19 cellular contexts compared by ENCODE assay signal in the genomic region with DNA sequence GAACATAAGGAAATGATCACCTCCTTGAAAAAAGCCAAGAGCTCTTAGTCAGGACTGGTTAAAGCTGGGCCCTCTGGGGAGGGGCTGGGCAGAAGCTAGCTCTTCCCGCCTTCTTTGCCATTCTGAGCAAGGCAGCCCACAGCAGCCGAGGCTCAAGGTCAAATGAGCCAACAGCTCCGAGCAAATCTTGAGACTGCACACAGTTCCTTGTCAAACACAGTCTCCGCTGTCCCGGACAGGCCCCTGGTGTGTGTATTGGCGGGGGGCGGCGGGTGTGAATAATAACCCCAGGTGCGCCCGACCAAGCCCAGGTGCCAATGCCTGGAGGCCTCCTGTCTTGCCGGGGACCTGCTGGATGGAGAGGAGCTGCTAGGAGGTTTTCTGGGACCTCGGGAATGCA. TPM values are rescaled to one million over a fixed set of nuclear protein-coding genes. Genes with fewer than 3 reads are reported as not detected.
DNase-seq lines count a peak whose midpoint lies in the region; ATAC-seq, FAIRE-seq and TF ChIP-seq lines count a peak whose summit lies in the region.
"Had no signal": no experiment of that assay in that cellular context is flagged by ENCODE, and none has a peak within 500 bp of the region (broad histone marks: within the 10 kb centered on the region; RNA-seq: fewer than 3 reads in every experiment).

No MANE protein-coding gene starts in this region.

- no peak overlapping the region for H2BK120ac ChIP-seq in H1 (replicated peaks; ENCODE audit: low read depth, low read length)

- H2BK20ac ChIP-seq in H1 (ENCODE audit: low read length): no peak overlapping the region

- DNase-seq in A549 (ENCODE audit: low read depth in 1 of 2, low spot score in 1 of 2): no peak
- no peak for DNase-seq in H1 (ENCODE audit: low read depth in 1 of 2, low spot score in 2 of 2)
- no peak for DNase-seq in right lobe of liver
- no peak for DNase-seq in prostate gland (ENCODE audit: low spot score)
- no peak for DNase-seq in Caco-2
- DNase-seq in urothelium cell line (ENCODE audit: low spot score): no peak
- no peak for DNase-seq in amygdala (lab: John Stamatoyannopoulos, UW)
- no peak for DNase-seq in NCI-H2171 treated with DMSO at 0.1 percent for 48 hours (lab: John Stamatoyannopoulos, UW)
- DNase-seq: CD4-positive, CD25-positive, alpha-beta regulatory T cell; GF-D8; NCI-H1048; NCI-H146; NCI-H345; NCI-H526 treated with DMSO at 0.1 percent for 48 hours; OCI-M1 had no signal

- no peak overlapping the region for H4K91ac ChIP-seq in H1 (replicated peaks; ENCODE audit: insufficient read length, low read length)

- no peak for TF ChIP-seq POLR2A in A549 (IDR thresholded peaks at IDR 0.05; ENCODE audit: low read length)
- no peak for TF ChIP-seq POLR2A in H1 (IDR thresholded peaks at IDR 0.05; ENCODE audit: control extremely low read depth in 1 of 2, low read depth in 2 of 2, low read length in 2 of 2)
- TF ChIP-seq POLR2A in right lobe of liver (IDR thresholded peaks at IDR 0.05): no peak
- no peak for TF ChIP-seq POLR2A in prostate gland (IDR thresholded peaks at IDR 0.05)

- H2AK5ac ChIP-seq in H1 (ENCODE audit: low read depth, low read length): no peak overlapping the region

- no peaks in the 10 kb centered on the region for H4K20me1 ChIP-seq in H1 (replicated peaks in 1 of 2; ENCODE audit: control insufficient read depth in 1 of 2, insufficient read depth in 2 of 2, low read length in 2 of 2)

- intact Hi-C loops in right lobe of liver (cut with DNase I) (loop anchor here (5.0 to 10.0 kb wide), 3 partner anchors 95 to 347 kb away; partner anchors contain the start of gene LIPG (in 1 of the 2)), prostate gland (cut with DNase I) (loop anchor here (5.0 kb wide), 1 partner anchor 347 kb away; no protein-coding TSS in a partner anchor), Caco-2 (cut with micrococcal nuclease; ENCODE audit: unreplicated experiment) (loop anchor here (2.0 to 5.0 kb wide), 3 partner anchors 47 to 299 kb away; partner anchors contain the start of gene ACAA2)

- no peaks in the 10 kb centered on the region for H3K27me3 Mint-ChIP-seq in Caco-2 (ENCODE audit: insufficient read depth, unreplicated experiment)
- H3K27me3 Mint-ChIP-seq: CD4-positive, CD25-positive, alpha-beta regulatory T cell had no signal

- H3K14ac ChIP-seq in H1 (ENCODE audit: insufficient read length): no peak overlapping the region

- H3K9me3 ChIP-seq in A549 (no peaks in the 10 kb centered on the region), H1 (ENCODE audit: insufficient read depth in 2 of 2, low read depth in 1 of 2, low read length in 1 of 2) (no peaks in the 10 kb centered on the region), right lobe of liver (no peaks in the 10 kb centered on the region), prostate gland (no peaks in the 10 kb centered on the region), Caco-2 (no peaks in the 10 kb centered on the region)

- POLR2A ChIA-PET in A549 (lab: Yijun Ruan, JAX) (no interaction called here), H1 (lab: Charles Lee; ENCODE audit: partially characterized antibody) (no interaction called here), Caco-2 (lab: Charles Lee) (no interaction called here)

- H2BK15ac ChIP-seq in H1 (ENCODE audit: low read length): peak overlapping the region; percentile 10; the same call in 1 of the 2 replicates

- H4K8ac ChIP-seq in H1 (ENCODE audit: extremely low read depth, insufficient read depth, low read length): no peak overlapping the region

- no peak overlapping the region for H3K4me3 Mint-ChIP-seq in Caco-2 (ENCODE audit: unreplicated experiment)
- H3K4me3 Mint-ChIP-seq: CD4-positive, CD25-positive, alpha-beta regulatory T cell had no signal

- no peak overlapping the region for H3K18ac ChIP-seq in H1 (ENCODE audit: extremely low read depth, low read length)

- no peaks in the 10 kb centered on the region for H3K23me2 ChIP-seq in H1 (ENCODE audit: low read depth, low read length)

- H4K5ac ChIP-seq in H1 (ENCODE audit: insufficient read length, low read depth, low read length): no peak overlapping the region

- H3K4me1 Mint-ChIP-seq in Caco-2 (ENCODE audit: low read depth, unreplicated experiment): no peaks in the 10 kb centered on the region
- H3K4me1 Mint-ChIP-seq: CD4-positive, CD25-positive, alpha-beta regulatory T cell had no signal

- no peak for ATAC-seq in A549
- ATAC-seq in right lobe of liver: no peak
- ATAC-seq: K562 had no signal

- peak overlapping the region; percentile 83 to 91; a peak in 5 of 6 replicates for H3K27ac ChIP-seq in A549
- no peak overlapping the region for H3K27ac ChIP-seq in H1 (ENCODE audit: low read depth, low read length)
- peak overlapping the region; percentile 14 to 57 (median 49) for H3K27ac ChIP-seq in right lobe of liver
- H3K27ac ChIP-seq in prostate gland: peak overlapping the region; percentile 26 to 47
- H3K27ac ChIP-seq: RWPE1 had no signal

- TF ChIP-seq EP300 in A549 (IDR thresholded peaks at IDR 0.05) (no peak), H1 (IDR thresholded peaks at IDR 0.05; ENCODE audit: borderline replicate concordance in 1 of 2, low read depth in 2 of 2, low read length in 2 of 2) (no peak)

- H3K27me3 ChIP-seq in H1 (replicated peaks in 1 of 4; ENCODE audit: control insufficient read depth in 3 of 4, extremely low read depth in 1 of 4, insufficient read depth in 3 of 4, low read length in 3 of 4) (no peaks in the 10 kb centered on the region), right lobe of liver (no peaks in the 10 kb centered on the region), prostate gland (replicated peaks; ENCODE audit: insufficient read depth) (no peaks in the 10 kb centered on the region), Caco-2 (replicated peaks; ENCODE audit: control insufficient read depth, insufficient read depth, low read length) (no peaks in the 10 kb centered on the region)

- no peak overlapping the region for H2BK12ac ChIP-seq in H1 (ENCODE audit: low read depth, low read length)

- H3K27ac Mint-ChIP-seq in Caco-2 (ENCODE audit: unreplicated experiment): no peak overlapping the region
- H3K27ac Mint-ChIP-seq: CD4-positive, CD25-positive, alpha-beta regulatory T cell had no signal

- H3K4ac ChIP-seq in H1 (replicated peaks; ENCODE audit: insufficient read length, low read depth, low read length): no peak overlapping the region

- CTCF ChIA-PET in A549 (lab: Yijun Ruan, JAX): interaction anchor here (0.6 to 12.5 kb wide), 26 partner anchors 7 to 356 kb away, joined by 3 to 176 read pairs (median 6); partner anchors contain the start of genes ACAA2 and LIPG
- CTCF ChIA-PET in H1 (lab: Charles Lee; ENCODE audit: partially characterized antibody): interaction anchor here (0.6 to 10.0 kb wide), 27 partner anchors 8 to 621 kb away, joined by 3 to 157 read pairs (median 7); partner anchors contain the start of gene LIPG
- CTCF ChIA-PET in Caco-2 (lab: Charles Lee): interaction anchor here (1.4 kb wide), 1 partner anchor 48 kb away, joined by 3 read pairs; no protein-coding TSS in a partner anchor

- WGBS in A549 (ENCODE audit: missing lambda C conversion rate): 50% methylated on average over 1 of the region's 12 CpGs
- WGBS in H1 (ENCODE audit: extremely low coverage in 1 of 2, insufficient coverage in 1 of 2, insufficient read length in 1 of 2, insufficient replicate concordance in 2 of 2, low coverage in 1 of 2, low lambda C conversion rate in 2 of 2, missing lambda C conversion rate in 1 of 2), 2 experiments: 92% methylated on average over 12 of the region's 12 CpGs; no CpG with 5 or more reads in 1 of the 2 experiments
- no CpG with 5 or more reads among the region's 12 CpGs for WGBS in right lobe of liver (ENCODE audit: insufficient coverage, low coverage, low lambda C conversion rate, missing lambda C conversion rate)
- WGBS in prostate gland: 78% methylated on average over 12 of the region's 12 CpGs

- TF ChIP-seq RAD21 in A549 (conservative IDR thresholded peaks at IDR 0.05 in 1 of 2, IDR thresholded peaks at IDR 0.05 in 1 of 2): no peak
- no peak for TF ChIP-seq RAD21 in H1 (IDR thresholded peaks at IDR 0.05 in 1 of 2, conservative IDR thresholded peaks at IDR 0.05 in 1 of 2; ENCODE audit: low read depth in 2 of 2, low read length in 2 of 2)

- no peaks in the 10 kb centered on the region for H3K9me3 Mint-ChIP-seq in Caco-2 (ENCODE audit: unreplicated experiment)
- H3K9me3 Mint-ChIP-seq: CD4-positive, CD25-positive, alpha-beta regulatory T cell had no signal

- no peak overlapping the region for H3K56ac ChIP-seq in H1 (replicated peaks; ENCODE audit: insufficient read length, low read depth, low read length)

- H2AFZ ChIP-seq in H1 (ENCODE audit: low read length): no peak overlapping the region

- H3K36me3 ChIP-seq in H1 (ENCODE audit: control insufficient read depth in 2 of 4, insufficient read depth in 4 of 4, low read length in 3 of 4) (no peaks in the 10 kb centered on the region), right lobe of liver (no peaks in the 10 kb centered on the region), prostate gland (no peaks in the 10 kb centered on the region), Caco-2 (ENCODE audit: control insufficient read depth, insufficient read depth, low read length) (no peaks in the 10 kb centered on the region)

- H2BK5ac ChIP-seq in H1 (ENCODE audit: low read depth, low read length): no peak overlapping the region

- peaks cover 6% of the 10 kb centered on the region for H3K36me3 Mint-ChIP-seq in Caco-2 (ENCODE audit: insufficient read depth, unreplicated experiment)
- H3K36me3 Mint-ChIP-seq: CD4-positive, CD25-positive, alpha-beta regulatory T cell had no signal

- no peak overlapping the region for H3K4me2 ChIP-seq in A549
- H3K4me2 ChIP-seq in H1 (ENCODE audit: insufficient read depth in 1 of 2, low read depth in 2 of 2, low read length in 2 of 2): no peak overlapping the region

- no peak for TF ChIP-seq CTCF in A549 (IDR thresholded peaks at IDR 0.05)
- no peak for TF ChIP-seq CTCF in H1 (IDR thresholded peaks at IDR 0.05; ENCODE audit: control extremely low read depth in 1 of 3, insufficient read depth in 1 of 3, low read depth in 1 of 3, low read length in 3 of 3)
- TF ChIP-seq CTCF in right lobe of liver (IDR thresholded peaks at IDR 0.05): no peak
- no peak for TF ChIP-seq CTCF in prostate gland (IDR thresholded peaks at IDR 0.05)
- TF ChIP-seq CTCF in Caco-2 (IDR thresholded peaks at IDR 0.05; ENCODE audit: insufficient read depth in 1 of 2, low read depth in 1 of 2, low read length in 1 of 2, severe bottlenecking in 1 of 2, unreplicated experiment in 1 of 2): no peak

- H3K79me1 ChIP-seq in H1 (ENCODE audit: low read depth, low read length): no peaks in the 10 kb centered on the region

- H3K79me2 ChIP-seq in H1 (ENCODE audit: control insufficient read depth in 1 of 2, insufficient read depth in 2 of 2, low read length in 2 of 2): no peaks in the 10 kb centered on the region

- no peak overlapping the region for H3K9ac ChIP-seq in H1 (replicated peaks in 1 of 4; ENCODE audit: extremely low read depth in 1 of 4, low read depth in 3 of 4, low read length in 3 of 4)

- H3K4me1 ChIP-seq in A549: peaks cover 17% of the 10 kb centered on the region
- H3K4me1 ChIP-seq in H1 (replicated peaks in 1 of 4; ENCODE audit: control insufficient read depth in 3 of 4, insufficient read depth in 4 of 4, low read length in 3 of 4): peaks cover 0 to 9% (median 4%) of the 10 kb centered on the region in 4 experiments; a peak in 6 of 7 replicates
- peaks cover 0 to 11% (median 2%) of the 10 kb centered on the region in 4 donors for H3K4me1 ChIP-seq in right lobe of liver
- H3K4me1 ChIP-seq in prostate gland (replicated peaks): peaks cover 2% of the 10 kb centered on the region
- peaks cover 7% of the 10 kb centered on the region for H3K4me1 ChIP-seq in Caco-2

- FAIRE-seq in A549 (lab: Jason Lieb, UNC) (no peak), H1 (lab: Jason Lieb, UNC) (no peak), urothelium cell line (lab: Jason Lieb, UNC) (no peak)
- FAIRE-seq: A204.1, HTR-8/SVneo, K562 had no signal

- H3K4me3 ChIP-seq in A549 (no peak overlapping the region), H1 (ENCODE audit: extremely low read depth in 1 of 4, insufficient read depth in 2 of 4, low read depth in 3 of 4, low read length in 4 of 4) (no peak overlapping the region), right lobe of liver (no peak overlapping the region), prostate gland (no peak overlapping the region), Caco-2 (ENCODE audit: low read depth, low read length) (no peak overlapping the region)
- H3K4me3 ChIP-seq: K562 had no signal

- H3K23ac ChIP-seq in H1 (ENCODE audit: insufficient read length): no peak overlapping the region

- BruUV-seq in Caco-2 (replicated peaks; lab: Mats Ljungman, UMichigan): no TSS peak

RNA-seq across cellular contexts. Expression of gene ACAA2, which starts 46.4 kb away (rescaled TPM):
- 30.9 and 40.0 TPM in 2 replicates for polyA plus RNA-seq in A549 (2011; rRNA removed)
- polyA plus RNA-seq in A549 (2012; cell fraction: cytosol; rRNA removed): 17.5 and 18.6 TPM in 2 replicates
- polyA plus RNA-seq in A549 (2012; cell fraction: nucleus; rRNA removed): 7.7 and 16.5 TPM in 2 replicates
- polyA plus RNA-seq in A549 (2017; fragmentation: RNase III; extraction: RNeasy Plus Mini Kit Qiagen cat#74134 plus additional on column Dnase treatment): 47.5 to 50.3 TPM (median 48.7 TPM) in 3 replicates
- polyA minus RNA-seq in A549 (2011; rRNA and poly(A)+ RNA removed): 16.4 and 21.5 TPM in 2 replicates
- total RNA-seq in H1 (2021; fragmentation: NEBNext Ultra II Directional; extraction: Animal tissue kit (Norgen Biotek cat#: 25700)): 151 and 152 TPM in 2 replicates
- 42.1 and 63.4 TPM in 2 replicates for polyA plus RNA-seq in H1 (2011; rRNA removed)
- 78.5 TPM for polyA plus RNA-seq in H1 (2011; cell fraction: cytosol; rRNA removed)
- polyA plus RNA-seq in H1 (2011; cell fraction: nucleus; rRNA removed): 29.4 TPM
- 154 to 191 TPM (median 158 TPM) in 4 replicates for polyA plus RNA-seq in H1 (2012, experiment 1 of 2)
- polyA plus RNA-seq in H1 (2012, experiment 2 of 2): 29.5 TPM
- polyA plus RNA-seq in H1 (2013, experiment 1 of 2): 71.3 TPM
- 71.4 TPM for polyA plus RNA-seq in H1 (2013, experiment 2 of 2)
- 66.7 and 74.4 TPM in 2 replicates for polyA minus RNA-seq in H1 (2011; rRNA and poly(A)+ RNA removed)
- polyA minus RNA-seq in H1 (2011; cell fraction: cytosol; rRNA and poly(A)+ RNA removed): 32.4 TPM
- polyA minus RNA-seq in H1 (2011; cell fraction: nucleus; rRNA and poly(A)+ RNA removed): 27.7 TPM
- 100 to 1,000 TPM; 312 to 644 (median 421) TPM for total RNA-seq in right lobe of liver
- total RNA-seq in prostate gland: 10 to 100 TPM; 19.9 to 37.0 TPM
- 188 and 207 TPM in 2 replicates for total RNA-seq in Caco-2 (2022)
